In the genomic region with DNA sequence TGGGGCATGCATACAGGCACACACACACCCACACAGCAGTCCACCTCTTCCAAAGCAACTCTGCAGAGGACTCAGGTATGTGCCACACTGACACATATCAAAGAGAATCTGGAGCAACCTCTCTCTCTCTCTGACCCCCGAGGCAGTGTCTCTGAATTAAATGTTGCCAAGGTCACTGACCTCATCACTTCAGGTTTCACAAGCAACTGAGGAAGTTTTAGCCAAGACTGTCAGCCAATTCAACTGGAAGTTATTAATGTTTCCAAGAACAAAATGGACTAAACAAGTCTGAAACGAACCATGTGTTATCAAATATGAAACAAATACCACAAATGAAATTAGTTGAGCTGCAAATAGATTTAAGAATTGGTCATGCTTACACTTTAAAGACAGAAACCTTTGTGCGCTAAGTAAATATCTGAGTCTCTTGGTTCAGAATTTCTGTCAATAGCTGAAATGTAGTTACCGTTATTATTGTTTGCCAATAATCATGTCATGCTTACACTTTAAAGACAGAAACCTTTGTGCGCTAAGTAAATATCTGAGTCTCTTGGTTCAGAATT, we compare ENCODE assay signal across 1 cellular context.
TF ChIP-seq lines count a peak whose summit lies in the region.

No MANE protein-coding gene starts in this region.

TF ChIP-seq in HepG2, 621 proteins besides CTCF, POLR2A, EP300 and RAD21 (continued from another document and continues in another):
- TF ChIP-seq HOXA9 (CRISPR knock-in tag; IDR thresholded peaks at IDR 0.05; ENCODE audit: borderline replicate concordance) = no peak
- no peak for TF ChIP-seq ZNF776 (CRISPR knock-in tag; IDR thresholded peaks at IDR 0.05)
- TF ChIP-seq ZNF44 (CRISPR knock-in tag; IDR thresholded peaks at IDR 0.05) = no peak
- TF ChIP-seq POGZ (CRISPR knock-in tag; IDR thresholded peaks at IDR 0.05) = no peak
- TF ChIP-seq ZNF530 (CRISPR knock-in tag; IDR thresholded peaks at IDR 0.05; ENCODE audit: low read depth) = no peak
- TF ChIP-seq ZNF33A (CRISPR knock-in tag; IDR thresholded peaks at IDR 0.05; ENCODE audit: borderline replicate concordance) = no peak
- no peak for TF ChIP-seq DR1 (CRISPR knock-in tag; IDR thresholded peaks at IDR 0.05)
- TF ChIP-seq NR1H2 (CRISPR knock-in tag; IDR thresholded peaks at IDR 0.05; ENCODE audit: borderline replicate concordance, low read depth) = no peak
- TF ChIP-seq, protein P1, sequence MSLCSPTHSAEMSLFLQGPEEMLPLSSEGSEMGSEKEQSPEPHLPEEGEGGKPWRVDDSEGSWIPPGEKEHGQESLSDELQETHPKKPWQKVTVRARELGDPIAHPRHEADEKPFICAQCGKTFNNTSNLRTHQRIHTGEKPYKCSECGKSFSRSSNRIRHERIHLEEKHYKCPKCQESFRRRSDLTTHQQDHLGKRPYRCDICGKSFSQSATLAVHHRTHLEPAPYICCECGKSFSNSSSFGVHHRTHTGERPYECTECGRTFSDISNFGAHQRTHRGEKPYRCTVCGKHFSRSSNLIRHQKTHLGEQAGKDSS (CRISPR knock-in tag; IDR thresholded peaks at IDR 0.05; ENCODE audit: borderline replicate concordance, low read depth) = no peak
- TF ChIP-seq ZNF354B (CRISPR knock-in tag; IDR thresholded peaks at IDR 0.05) = no peak
- TF ChIP-seq ZSCAN12 (CRISPR knock-in tag; IDR thresholded peaks at IDR 0.05) = no peak
- TF ChIP-seq, protein P2, sequence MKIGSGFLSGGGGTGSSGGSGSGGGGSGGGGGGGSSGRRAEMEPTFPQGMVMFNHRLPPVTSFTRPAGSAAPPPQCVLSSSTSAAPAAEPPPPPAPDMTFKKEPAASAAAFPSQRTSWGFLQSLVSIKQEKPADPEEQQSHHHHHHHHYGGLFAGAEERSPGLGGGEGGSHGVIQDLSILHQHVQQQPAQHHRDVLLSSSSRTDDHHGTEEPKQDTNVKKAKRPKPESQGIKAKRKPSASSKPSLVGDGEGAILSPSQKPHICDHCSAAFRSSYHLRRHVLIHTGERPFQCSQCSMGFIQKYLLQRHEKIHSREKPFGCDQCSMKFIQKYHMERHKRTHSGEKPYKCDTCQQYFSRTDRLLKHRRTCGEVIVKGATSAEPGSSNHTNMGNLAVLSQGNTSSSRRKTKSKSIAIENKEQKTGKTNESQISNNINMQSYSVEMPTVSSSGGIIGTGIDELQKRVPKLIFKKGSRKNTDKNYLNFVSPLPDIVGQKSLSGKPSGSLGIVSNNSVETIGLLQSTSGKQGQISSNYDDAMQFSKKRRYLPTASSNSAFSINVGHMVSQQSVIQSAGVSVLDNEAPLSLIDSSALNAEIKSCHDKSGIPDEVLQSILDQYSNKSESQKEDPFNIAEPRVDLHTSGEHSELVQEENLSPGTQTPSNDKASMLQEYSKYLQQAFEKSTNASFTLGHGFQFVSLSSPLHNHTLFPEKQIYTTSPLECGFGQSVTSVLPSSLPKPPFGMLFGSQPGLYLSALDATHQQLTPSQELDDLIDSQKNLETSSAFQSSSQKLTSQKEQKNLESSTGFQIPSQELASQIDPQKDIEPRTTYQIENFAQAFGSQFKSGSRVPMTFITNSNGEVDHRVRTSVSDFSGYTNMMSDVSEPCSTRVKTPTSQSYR (CRISPR knock-in tag; IDR thresholded peaks at IDR 0.05; ENCODE audit: borderline replicate concordance) = no peak
- no peak for TF ChIP-seq MED8 (CRISPR knock-in tag; IDR thresholded peaks at IDR 0.05; ENCODE audit: insufficient replicate concordance)
- no peak for TF ChIP-seq HNRNPK (IDR thresholded peaks at IDR 0.05; ENCODE audit: low read depth, low read length, poor library complexity, severe bottlenecking)
- TF ChIP-seq ZNF180 (CRISPR knock-in tag; IDR thresholded peaks at IDR 0.05; ENCODE audit: borderline replicate concordance, low read depth) = no peak
- TF ChIP-seq DNMT3B (CRISPR knock-in tag; conservative IDR thresholded peaks at IDR 0.05) = no peak; the same call in 1 of the 2 replicates
- TF ChIP-seq ATF7-NPFF (CRISPR knock-in tag; IDR thresholded peaks at IDR 0.05; ENCODE audit: low read depth) = no peak
- TF ChIP-seq, protein P3, sequence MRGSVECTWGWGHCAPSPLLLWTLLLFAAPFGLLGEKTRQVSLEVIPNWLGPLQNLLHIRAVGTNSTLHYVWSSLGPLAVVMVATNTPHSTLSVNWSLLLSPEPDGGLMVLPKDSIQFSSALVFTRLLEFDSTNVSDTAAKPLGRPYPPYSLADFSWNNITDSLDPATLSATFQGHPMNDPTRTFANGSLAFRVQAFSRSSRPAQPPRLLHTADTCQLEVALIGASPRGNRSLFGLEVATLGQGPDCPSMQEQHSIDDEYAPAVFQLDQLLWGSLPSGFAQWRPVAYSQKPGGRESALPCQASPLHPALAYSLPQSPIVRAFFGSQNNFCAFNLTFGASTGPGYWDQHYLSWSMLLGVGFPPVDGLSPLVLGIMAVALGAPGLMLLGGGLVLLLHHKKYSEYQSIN (CRISPR knock-in tag; IDR thresholded peaks at IDR 0.05; ENCODE audit: borderline replicate concordance) = no peak
- no peak for TF ChIP-seq ZNF317 (CRISPR knock-in tag; IDR thresholded peaks at IDR 0.05)
- no peak for TF ChIP-seq ZNF251 (CRISPR knock-in tag; IDR thresholded peaks at IDR 0.05)
- TF ChIP-seq ZC3H13 (CRISPR knock-in tag; IDR thresholded peaks at IDR 0.05) = no peak
- TF ChIP-seq ZNF546 (CRISPR knock-in tag; conservative IDR thresholded peaks at IDR 0.05) = no peak
- peak; percentile 96 for TF ChIP-seq NR2F6 (IDR thresholded peaks at IDR 0.05)
- TF ChIP-seq NR2F6 (CRISPR knock-in tag; IDR thresholded peaks at IDR 0.05) = peak; percentile 95
- TF ChIP-seq, protein P4, sequence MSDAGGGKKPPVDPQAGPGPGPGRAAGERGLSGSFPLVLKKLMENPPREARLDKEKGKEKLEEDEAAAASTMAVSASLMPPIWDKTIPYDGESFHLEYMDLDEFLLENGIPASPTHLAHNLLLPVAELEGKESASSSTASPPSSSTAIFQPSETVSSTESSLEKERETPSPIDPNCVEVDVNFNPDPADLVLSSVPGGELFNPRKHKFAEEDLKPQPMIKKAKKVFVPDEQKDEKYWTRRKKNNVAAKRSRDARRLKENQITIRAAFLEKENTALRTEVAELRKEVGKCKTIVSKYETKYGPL (CRISPR knock-in tag; IDR thresholded peaks at IDR 0.05) = no peak
- no peak for TF ChIP-seq ZNF543 (CRISPR knock-in tag; IDR thresholded peaks at IDR 0.05)
- TF ChIP-seq, protein P5, sequence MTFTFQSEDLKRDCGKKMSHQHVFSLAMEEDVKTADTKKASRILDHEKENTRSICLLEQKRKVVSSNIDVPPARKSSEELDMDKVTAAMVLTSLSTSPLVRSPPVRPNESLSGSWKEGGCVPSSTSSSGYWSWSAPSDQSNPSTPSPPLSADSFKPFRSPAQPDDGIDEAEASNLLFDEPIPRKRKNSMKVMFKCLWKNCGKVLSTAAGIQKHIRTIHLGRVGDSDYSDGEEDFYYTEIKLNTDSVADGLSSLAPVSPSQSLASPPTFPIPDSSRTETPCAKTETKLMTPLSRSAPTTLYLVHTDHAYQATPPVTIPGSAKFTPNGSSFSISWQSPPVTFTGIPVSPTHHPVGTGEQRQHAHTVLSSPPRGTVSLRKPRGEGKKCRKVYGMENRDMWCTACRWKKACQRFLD (CRISPR knock-in tag; IDR thresholded peaks at IDR 0.05; ENCODE audit: borderline replicate concordance) = no peak
- TF ChIP-seq, protein P6, sequence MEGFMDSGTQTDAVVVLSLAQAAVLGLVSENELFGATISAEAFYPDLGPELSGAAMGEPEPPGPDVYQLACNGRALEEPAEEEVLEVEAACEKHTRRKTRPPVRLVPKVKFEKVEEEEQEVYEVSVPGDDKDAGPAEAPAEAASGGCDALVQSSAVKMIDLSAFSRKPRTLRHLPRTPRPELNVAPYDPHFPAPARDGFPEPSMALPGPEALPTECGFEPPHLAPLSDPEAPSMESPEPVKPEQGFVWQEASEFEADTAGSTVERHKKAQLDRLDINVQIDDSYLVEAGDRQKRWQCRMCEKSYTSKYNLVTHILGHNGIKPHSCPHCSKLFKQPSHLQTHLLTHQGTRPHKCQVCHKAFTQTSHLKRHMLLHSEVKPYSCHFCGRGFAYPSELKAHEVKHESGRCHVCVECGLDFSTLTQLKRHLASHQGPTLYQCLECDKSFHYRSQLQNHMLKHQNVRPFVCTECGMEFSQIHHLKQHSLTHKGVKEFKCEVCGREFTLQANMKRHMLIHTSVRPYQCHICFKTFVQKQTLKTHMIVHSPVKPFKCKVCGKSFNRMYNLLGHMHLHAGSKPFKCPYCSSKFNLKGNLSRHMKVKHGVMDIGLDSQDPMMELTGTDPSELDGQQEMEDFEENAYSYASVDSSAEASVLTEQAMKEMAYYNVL (CRISPR knock-in tag; IDR thresholded peaks at IDR 0.05; ENCODE audit: borderline replicate concordance) = no peak
- TF ChIP-seq ZFP41 (CRISPR knock-in tag; IDR thresholded peaks at IDR 0.05; ENCODE audit: borderline replicate concordance) = no peak
- TF ChIP-seq RFX3 (CRISPR knock-in tag; IDR thresholded peaks at IDR 0.05) = no peak
- TF ChIP-seq, protein P7, sequence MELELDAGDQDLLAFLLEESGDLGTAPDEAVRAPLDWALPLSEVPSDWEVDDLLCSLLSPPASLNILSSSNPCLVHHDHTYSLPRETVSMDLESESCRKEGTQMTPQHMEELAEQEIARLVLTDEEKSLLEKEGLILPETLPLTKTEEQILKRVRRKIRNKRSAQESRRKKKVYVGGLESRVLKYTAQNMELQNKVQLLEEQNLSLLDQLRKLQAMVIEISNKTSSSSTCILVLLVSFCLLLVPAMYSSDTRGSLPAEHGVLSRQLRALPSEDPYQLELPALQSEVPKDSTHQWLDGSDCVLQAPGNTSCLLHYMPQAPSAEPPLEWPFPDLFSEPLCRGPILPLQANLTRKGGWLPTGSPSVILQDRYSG (CRISPR knock-in tag; IDR thresholded peaks at IDR 0.05) = no peak
- TF ChIP-seq DMAP1 (CRISPR knock-in tag; IDR thresholded peaks at IDR 0.05) = 0 out of 2 replicates have a peak, but pooled peaks have one; percentile 18
- TF ChIP-seq ZNF569 (CRISPR knock-in tag; IDR thresholded peaks at IDR 0.05; ENCODE audit: borderline replicate concordance) = no peak
- TF ChIP-seq HMGA1 (CRISPR knock-in tag; conservative IDR thresholded peaks at IDR 0.05) = no peak
- TF ChIP-seq ZFYVE20 (CRISPR knock-in tag; IDR thresholded peaks at IDR 0.05; ENCODE audit: borderline replicate concordance, low read depth) = no peak
- no peak for TF ChIP-seq HCFC1 (IDR thresholded peaks at IDR 0.05; ENCODE audit: low read depth, low read length)
- TF ChIP-seq GATA4 (IDR thresholded peaks at IDR 0.05; ENCODE audit: borderline replicate concordance, low read depth) = no peak
- no peak for TF ChIP-seq MLLT10 (CRISPR knock-in tag; IDR thresholded peaks at IDR 0.05)
- peak; percentile 82 for TF ChIP-seq GATAD2A (CRISPR knock-in tag; IDR thresholded peaks at IDR 0.05)
- no peak for TF ChIP-seq KAT7 (CRISPR knock-in tag; IDR thresholded peaks at IDR 0.05; ENCODE audit: borderline replicate concordance)
- TF ChIP-seq, protein P8, sequence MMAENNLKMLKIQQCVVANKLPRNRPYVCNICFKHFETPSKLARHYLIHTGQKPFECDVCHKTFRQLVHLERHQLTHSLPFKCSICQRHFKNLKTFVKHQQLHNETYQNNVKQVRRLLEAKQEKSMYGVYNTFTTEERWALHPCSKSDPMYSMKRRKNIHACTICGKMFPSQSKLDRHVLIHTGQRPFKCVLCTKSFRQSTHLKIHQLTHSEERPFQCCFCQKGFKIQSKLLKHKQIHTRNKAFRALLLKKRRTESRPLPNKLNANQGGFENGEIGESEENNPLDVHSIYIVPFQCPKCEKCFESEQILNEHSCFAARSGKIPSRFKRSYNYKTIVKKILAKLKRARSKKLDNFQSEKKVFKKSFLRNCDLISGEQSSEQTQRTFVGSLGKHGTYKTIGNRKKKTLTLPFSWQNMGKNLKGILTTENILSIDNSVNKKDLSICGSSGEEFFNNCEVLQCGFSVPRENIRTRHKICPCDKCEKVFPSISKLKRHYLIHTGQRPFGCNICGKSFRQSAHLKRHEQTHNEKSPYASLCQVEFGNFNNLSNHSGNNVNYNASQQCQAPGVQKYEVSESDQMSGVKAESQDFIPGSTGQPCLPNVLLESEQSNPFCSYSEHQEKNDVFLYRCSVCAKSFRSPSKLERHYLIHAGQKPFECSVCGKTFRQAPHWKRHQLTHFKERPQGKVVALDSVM (CRISPR knock-in tag; IDR thresholded peaks at IDR 0.05) = no peak
- no peak for TF ChIP-seq JARID2 (CRISPR knock-in tag; IDR thresholded peaks at IDR 0.05; ENCODE audit: insufficient replicate concordance)
- TF ChIP-seq KDM6A (CRISPR knock-in tag; IDR thresholded peaks at IDR 0.05; ENCODE audit: low read depth) = no peak; the same call in 1 of the 2 replicates
- TF ChIP-seq, protein P9, sequence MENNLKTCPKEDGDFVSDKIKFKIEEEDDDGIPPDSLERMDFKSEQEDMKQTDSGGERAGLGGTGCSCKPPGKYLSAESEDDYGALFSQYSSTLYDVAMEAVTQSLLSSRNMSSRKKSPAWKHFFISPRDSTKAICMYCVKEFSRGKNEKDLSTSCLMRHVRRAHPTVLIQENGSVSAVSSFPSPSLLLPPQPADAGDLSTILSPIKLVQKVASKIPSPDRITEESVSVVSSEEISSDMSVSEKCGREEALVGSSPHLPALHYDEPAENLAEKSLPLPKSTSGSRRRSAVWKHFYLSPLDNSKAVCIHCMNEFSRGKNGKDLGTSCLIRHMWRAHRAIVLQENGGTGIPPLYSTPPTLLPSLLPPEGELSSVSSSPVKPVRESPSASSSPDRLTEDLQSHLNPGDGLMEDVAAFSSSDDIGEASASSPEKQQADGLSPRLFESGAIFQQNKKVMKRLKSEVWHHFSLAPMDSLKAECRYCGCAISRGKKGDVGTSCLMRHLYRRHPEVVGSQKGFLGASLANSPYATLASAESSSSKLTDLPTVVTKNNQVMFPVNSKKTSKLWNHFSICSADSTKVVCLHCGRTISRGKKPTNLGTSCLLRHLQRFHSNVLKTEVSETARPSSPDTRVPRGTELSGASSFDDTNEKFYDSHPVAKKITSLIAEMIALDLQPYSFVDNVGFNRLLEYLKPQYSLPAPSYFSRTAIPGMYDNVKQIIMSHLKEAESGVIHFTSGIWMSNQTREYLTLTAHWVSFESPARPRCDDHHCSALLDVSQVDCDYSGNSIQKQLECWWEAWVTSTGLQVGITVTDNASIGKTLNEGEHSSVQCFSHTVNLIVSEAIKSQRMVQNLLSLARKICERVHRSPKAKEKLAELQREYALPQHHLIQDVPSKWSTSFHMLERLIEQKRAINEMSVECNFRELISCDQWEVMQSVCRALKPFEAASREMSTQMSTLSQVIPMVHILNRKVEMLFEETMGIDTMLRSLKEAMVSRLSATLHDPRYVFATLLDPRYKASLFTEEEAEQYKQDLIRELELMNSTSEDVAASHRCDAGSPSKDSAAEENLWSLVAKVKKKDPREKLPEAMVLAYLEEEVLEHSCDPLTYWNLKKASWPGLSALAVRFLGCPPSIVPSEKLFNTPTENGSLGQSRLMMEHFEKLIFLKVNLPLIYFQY (CRISPR knock-in tag; IDR thresholded peaks at IDR 0.05; ENCODE audit: borderline replicate concordance) = no peak
- TF ChIP-seq, protein P10, sequence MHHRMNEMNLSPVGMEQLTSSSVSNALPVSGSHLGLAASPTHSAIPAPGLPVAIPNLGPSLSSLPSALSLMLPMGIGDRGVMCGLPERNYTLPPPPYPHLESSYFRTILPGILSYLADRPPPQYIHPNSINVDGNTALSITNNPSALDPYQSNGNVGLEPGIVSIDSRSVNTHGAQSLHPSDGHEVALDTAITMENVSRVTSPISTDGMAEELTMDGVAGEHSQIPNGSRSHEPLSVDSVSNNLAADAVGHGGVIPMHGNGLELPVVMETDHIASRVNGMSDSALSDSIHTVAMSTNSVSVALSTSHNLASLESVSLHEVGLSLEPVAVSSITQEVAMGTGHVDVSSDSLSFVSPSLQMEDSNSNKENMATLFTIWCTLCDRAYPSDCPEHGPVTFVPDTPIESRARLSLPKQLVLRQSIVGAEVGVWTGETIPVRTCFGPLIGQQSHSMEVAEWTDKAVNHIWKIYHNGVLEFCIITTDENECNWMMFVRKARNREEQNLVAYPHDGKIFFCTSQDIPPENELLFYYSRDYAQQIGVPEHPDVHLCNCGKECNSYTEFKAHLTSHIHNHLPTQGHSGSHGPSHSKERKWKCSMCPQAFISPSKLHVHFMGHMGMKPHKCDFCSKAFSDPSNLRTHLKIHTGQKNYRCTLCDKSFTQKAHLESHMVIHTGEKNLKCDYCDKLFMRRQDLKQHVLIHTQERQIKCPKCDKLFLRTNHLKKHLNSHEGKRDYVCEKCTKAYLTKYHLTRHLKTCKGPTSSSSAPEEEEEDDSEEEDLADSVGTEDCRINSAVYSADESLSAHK (CRISPR knock-in tag; IDR thresholded peaks at IDR 0.05; ENCODE audit: borderline replicate concordance) = no peak
